ENCODE assay signal across 24 cellular contexts in genomic region chr2:220695397-220696279, GRCh38.
"Had no signal": no experiment of that assay in that cellular context is flagged by ENCODE, and none has a peak within 500 bp of the region (broad histone marks: within the 10 kb centered on the region; RNA-seq: fewer than 3 reads in every experiment).

No MANE protein-coding gene starts in this region.

- H3K36me3 Mint-ChIP-seq: naive thymus-derived CD8-positive, alpha-beta T cell; neural progenitor cell; stimulated activated memory B cell treated with anti-CD40 and anti-IgM and Interleukin-4, amounts not matched to agents 10 μg/mL and 1 μg/mL and 100 μg/mL, for 72 hours; type B pancreatic cell had no signal

- H3K4me3 Mint-ChIP-seq: nephron; neural progenitor cell; stimulated activated memory B cell treated with anti-CD40 and anti-IgM and Interleukin-4, amounts not matched to agents 10 μg/mL and 1 μg/mL and 100 μg/mL, for 72 hours; stimulated activated naive CD8-positive, alpha-beta T cell treated with anti-CD3 and anti-CD28 coated beads, Interleukin-15, amount 100 ng/mL, for 72 hours; type B pancreatic cell had no signal

- H3K27ac ChIP-seq: neural progenitor cell, neutrophil, parathyroid adenoma, psoas muscle, right lobe of liver, tibial nerve, uterus had no signal

- H3K4me1 ChIP-seq: parathyroid adenoma, psoas muscle, right lobe of liver, tibial nerve, uterus had no signal

- H3K79me2 ChIP-seq: parathyroid adenoma had no signal

- H3K4me2 ChIP-seq: neural progenitor cell, smooth muscle cell had no signal

- H3K27me3 ChIP-seq: neural progenitor cell, neutrophil, right lobe of liver, tibial nerve, uterus had no signal

- H2AFZ ChIP-seq: neural progenitor cell, parathyroid adenoma had no signal

- H3K4me1 Mint-ChIP-seq: naive thymus-derived CD8-positive, alpha-beta T cell; nephron; stimulated activated memory B cell treated with anti-CD40 and anti-IgM and Interleukin-4, amounts not matched to agents 10 μg/mL and 1 μg/mL and 100 μg/mL, for 72 hours; stimulated activated naive CD8-positive, alpha-beta T cell treated with anti-CD3 and anti-CD28 coated beads, Interleukin-15, amount 100 ng/mL, for 72 hours had no signal

- ATAC-seq: left cardiac atrium; left lobe of liver; naive thymus-derived CD8-positive, alpha-beta T cell; psoas muscle; right lobe of liver; stimulated activated memory B cell treated with anti-CD40 and anti-IgM and Interleukin-4, amounts not matched to agents 10 μg/mL and 1 μg/mL and 100 μg/mL, for 72 hours; stimulated activated naive CD8-positive, alpha-beta T cell treated with anti-CD3 and anti-CD28 coated beads, Interleukin-15, amount 100 ng/mL, for 72 hours had no signal

- H3K36me3 ChIP-seq: neural progenitor cell, neutrophil, right lobe of liver, tibial nerve, uterus had no signal

- H3K4me3 ChIP-seq: neural progenitor cell, psoas muscle, right lobe of liver, smooth muscle cell, tibial nerve, uterus had no signal

- H3K9me3 Mint-ChIP-seq: neural progenitor cell, type B pancreatic cell had no signal

- H3K27me3 Mint-ChIP-seq: stimulated activated memory B cell treated with anti-CD40 and anti-IgM and Interleukin-4, amounts not matched to agents 10 μg/mL and 1 μg/mL and 100 μg/mL, for 72 hours; stimulated activated naive CD8-positive, alpha-beta T cell treated with anti-CD3 and anti-CD28 coated beads, Interleukin-15, amount 100 ng/mL, for 72 hours had no signal

- H3K27ac Mint-ChIP-seq: naive thymus-derived CD8-positive, alpha-beta T cell; nephron; neural progenitor cell; stimulated activated memory B cell treated with anti-CD40 and anti-IgM and Interleukin-4, amounts not matched to agents 10 μg/mL and 1 μg/mL and 100 μg/mL, for 72 hours; stimulated activated naive CD8-positive, alpha-beta T cell treated with anti-CD3 and anti-CD28 coated beads, Interleukin-15, amount 100 ng/mL, for 72 hours; type B pancreatic cell had no signal

- H3K9me3 ChIP-seq: neutrophil, right lobe of liver, uterus had no signal

- DNase-seq: hippocampal formation; left cardiac atrium; mesenchymal stem cell; naive thymus-derived CD8-positive, alpha-beta T cell; occipital lobe; psoas muscle; right lobe of liver; stimulated activated CD4-positive, alpha-beta T cell treated with anti-CD3 and anti-CD28 coated beads, Interleukin-1b, Interleukin-23, amount 100 ng/mL, for 48 hours; stimulated activated CD4-positive, alpha-beta T cell treated with anti-CD3 and anti-CD28 coated beads, Interleukin-2, amount 100 ng/mL, for 48 hours; stimulated activated CD4-positive, alpha-beta T cell treated with anti-CD3 and anti-CD28 coated beads, Interleukin-4, amount 100 ng/mL, for 4 hours; stimulated activated CD8-positive, alpha-beta memory T cell treated with anti-CD3 and anti-CD28 coated beads, Interleukin-4, amount 100 ng/mL, for 48 hours; stimulated activated naive CD4-positive, alpha-beta T cell treated with Interleukin-2 at 50 U/mL for 16 hours; stimulated activated naive CD8-positive, alpha-beta T cell treated with anti-CD3 and anti-CD28 coated beads, Interleukin-15, amount 100 ng/mL, for 72 hours; substantia nigra; uterus had no signal
